ENCODE assay signal across 8 cellular contexts in genomic region chr11:44950036-44950624, GRCh38. TPM values are rescaled to one million over a fixed set of nuclear protein-coding genes. Genes with fewer than 3 reads are reported as not detected.
DNase-seq lines count a peak whose midpoint lies in the region; ATAC-seq and TF ChIP-seq lines count a peak whose summit lies in the region.

No MANE protein-coding gene starts in this region.

- no peak for DNase-seq in CD14-positive monocyte (ENCODE audit: low spot score)
- peak; percentile 49 for DNase-seq in NCI-H2171 (lab: John Stamatoyannopoulos, UW)
- no peak for DNase-seq in astrocyte of the cerebellum (ENCODE audit: low read depth)
- DNase-seq in stimulated activated CD8-positive, alpha-beta memory T cell treated with anti-CD3 and anti-CD28 coated beads, Interleukin-12 subunit alpha, Interleukin-12 subunit beta, amount 100 ng/mL, for 4 hours (ENCODE audit: low read depth): peak; percentile 12
- DNase-seq in cortex of kidney (lab: John Stamatoyannopoulos, UW): no peak
- DNase-seq in KBM-7: no peak

- H3K4me3 Mint-ChIP-seq in CD14-positive monocyte: peak overlapping the region; percentile 84 to 89

- H3K27ac ChIP-seq in layer of hippocampus (ENCODE audit: low read depth, low read length): peak overlapping the region; percentile 69

- H3K4me3 ChIP-seq in astrocyte of the cerebellum (ENCODE audit: low read depth, low read length): peak overlapping the region; percentile 62

- H3K27ac Mint-ChIP-seq in CD14-positive monocyte: peak overlapping the region in 6 of 7 donors; percentile 26 to 72 (median 68)

- peaks cover 9% of the 10 kb centered on the region for H3K27me3 ChIP-seq in layer of hippocampus (ENCODE audit: control insufficient read depth, insufficient read depth, low read length)

- TF ChIP-seq CTCF in CD14-positive monocyte (IDR thresholded peaks at IDR 0.05) (no peak), astrocyte of the cerebellum (IDR thresholded peaks at IDR 0.05; ENCODE audit: low read depth, low read length, missing control alignments) (no peak)

- H3K4me1 Mint-ChIP-seq in CD14-positive monocyte: peaks cover 52% of the 10 kb centered on the region

- ATAC-seq in GM18861 (IDR thresholded peaks at IDR 0.05; ENCODE audit: unreplicated experiment): no peak

- in situ Hi-C loops in astrocyte of the cerebellum (cut with HindIII; ENCODE audit: low sequenced_read_pairs): no loop called here
- in situ Hi-C loops in KBM-7 (cut with MboI; ENCODE audit: low pct_unique_long_range_greater_than_20kb, low sequenced_read_pairs): no loop called here

- H3K36me3 Mint-ChIP-seq in CD14-positive monocyte: peaks cover 11 to 12% of the 10 kb centered on the region in 2 donors

- intact Hi-C loops in CD14-positive monocyte (cut with micrococcal nuclease): loop anchor here (10.0 kb wide), 1 partner anchor 95 kb away; no protein-coding TSS in a partner anchor

- peaks cover 5 to 15% (median 6%) of the 10 kb centered on the region in 3 donors for H3K27me3 Mint-ChIP-seq in CD14-positive monocyte (ENCODE audit: low read depth in 3 of 3)

- H3K9me3 Mint-ChIP-seq in CD14-positive monocyte: peaks cover 0 to 4% (median 0%) of the 10 kb centered on the region in 7 donors

RNA-seq across cellular contexts. Expression of gene TP53I11, which starts 0.6 kb away (rescaled TPM):
- 10 to 100 TPM; 11.3 to 13.2 TPM for polyA plus RNA-seq in CD14-positive monocyte

Comparison
In these comparisons a context has a peak if more than half of its experiments do, and no peak if none do; other contexts are left out.
1. DNase-seq: peak in NCI-H2171 (single experiment) and stimulated activated CD8-positive, alpha-beta memory T cell treated with anti-CD3 and anti-CD28 coated beads, Interleukin-12 subunit alpha, Interleukin-12 subunit beta, amount 100 ng/mL, for 4 hours (single experiment); none in CD14-positive monocyte (single experiment), astrocyte of the cerebellum (single experiment), cortex of kidney (single experiment) and KBM-7 (single experiment).